In the genomic region with DNA sequence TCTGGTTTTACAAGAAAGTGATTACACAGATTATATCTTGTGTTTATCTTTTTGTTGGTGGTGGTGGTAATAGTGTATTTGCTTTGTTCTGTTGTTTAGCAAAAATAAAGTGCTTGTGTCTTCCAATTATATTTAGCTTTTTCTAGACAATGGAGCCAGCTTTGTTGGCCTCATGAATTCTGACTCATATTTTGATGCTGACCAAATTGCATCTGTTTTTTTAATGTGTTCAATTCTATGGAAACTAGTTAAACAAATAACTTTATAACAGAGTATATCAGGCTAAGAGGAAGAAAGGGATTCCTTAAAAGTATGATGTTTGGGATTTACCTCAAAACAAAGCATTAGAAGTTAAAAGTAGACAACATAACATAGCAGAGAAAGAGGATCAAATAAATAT, we compare ENCODE assay signal across 16 cellular contexts.
"Had no signal": no experiment of that assay in that cellular context is flagged by ENCODE, and none has a peak within 500 bp of the region (broad histone marks: within the 10 kb centered on the region; RNA-seq: fewer than 3 reads in every experiment).

No MANE protein-coding gene starts in this region.

- DNase-seq: cerebellar nuclear complex; colonic mucosa; dermis blood vessel endothelial cell; esophagus squamous epithelium; foreskin keratinocyte; hippocampal formation; kidney glomerular epithelial cell; naive thymus-derived CD4-positive, alpha-beta T cell; stimulated activated CD4-positive, alpha-beta T cell treated with anti-CD3 and anti-CD28 coated beads, Interleukin-4, amount 100 ng/mL, for 1 hour; stomach; substantia nigra; transverse colon had no signal

- H3K4me1 Mint-ChIP-seq: naive thymus-derived CD4-positive, alpha-beta T cell; stimulated activated memory B cell treated with anti-CD40 and anti-IgM and Interleukin-4, amounts not matched to agents 10 μg/mL and 1 μg/mL and 100 μg/mL, for 72 hours had no signal

- H3K4me3 ChIP-seq: colonic mucosa, esophagus squamous epithelium, stomach, thoracic aorta, transverse colon had no signal

- ATAC-seq: foreskin keratinocyte; naive thymus-derived CD4-positive, alpha-beta T cell; stimulated activated memory B cell treated with anti-CD40 and anti-IgM and Interleukin-4, amounts not matched to agents 10 μg/mL and 1 μg/mL and 100 μg/mL, for 72 hours had no signal

- H3K27ac ChIP-seq: colonic mucosa, esophagus squamous epithelium, foreskin keratinocyte, stomach, thoracic aorta, transverse colon had no signal

- H3K27me3 ChIP-seq: colonic mucosa, esophagus squamous epithelium, stomach, transverse colon had no signal

- H3K9me3 Mint-ChIP-seq: nephron progenitor cell; stimulated activated memory B cell treated with anti-CD40 and anti-IgM and Interleukin-4, amounts not matched to agents 10 μg/mL and 1 μg/mL and 100 μg/mL, for 72 hours had no signal

- H3K27ac Mint-ChIP-seq: naive thymus-derived CD4-positive, alpha-beta T cell; nephron progenitor cell; progenitor cell of endocrine pancreas; stimulated activated memory B cell treated with anti-CD40 and anti-IgM and Interleukin-4, amounts not matched to agents 10 μg/mL and 1 μg/mL and 100 μg/mL, for 72 hours had no signal

- H3K27me3 Mint-ChIP-seq: progenitor cell of endocrine pancreas had no signal

- H3K36me3 Mint-ChIP-seq: stimulated activated memory B cell treated with anti-CD40 and anti-IgM and Interleukin-4, amounts not matched to agents 10 μg/mL and 1 μg/mL and 100 μg/mL, for 72 hours had no signal

- H3K4me3 Mint-ChIP-seq: naive thymus-derived CD4-positive, alpha-beta T cell; nephron progenitor cell; stimulated activated memory B cell treated with anti-CD40 and anti-IgM and Interleukin-4, amounts not matched to agents 10 μg/mL and 1 μg/mL and 100 μg/mL, for 72 hours had no signal

- H3K9me3 ChIP-seq: colonic mucosa, esophagus squamous epithelium, stomach, thoracic aorta, transverse colon had no signal

- H3K36me3 ChIP-seq: colonic mucosa, esophagus squamous epithelium, stomach, thoracic aorta, transverse colon had no signal
